In genomic region chr2:230097424-230097823, GRCh38 we compare ENCODE assay signal across 31 cellular contexts.
"Had no signal": no experiment of that assay in that cellular context is flagged by ENCODE, and none has a peak within 500 bp of the region (broad histone marks: within the 10 kb centered on the region; RNA-seq: fewer than 3 reads in every experiment).

No MANE protein-coding gene starts in this region.

- DNase-seq: activated CD4-positive, alpha-beta T cell treated with anti-CD3 and anti-CD28 coated beads for 4 hours; activated CD4-positive, alpha-beta T cell treated with anti-CD3 and anti-CD28 coated beads, Interleukin-2, amount 50 U/mL, for 4 hours; activated CD8-positive, alpha-beta memory T cell treated with anti-CD3 and anti-CD28 coated beads for 24 hours; activated effector memory CD4-positive, alpha-beta T cell treated with Interleukin-2 at 50 U/mL for 16 hours; activated naive CD4-positive, alpha-beta T cell treated with anti-CD3 and anti-CD28 coated beads, Interleukin-2, amount 50 U/mL, for 16 hours; amniotic stem cell; central memory CD4-positive, alpha-beta T cell; dermis blood vessel endothelial cell; effector CD8-positive, alpha-beta T cell; esophagus squamous epithelium; foreskin melanocyte; heart right ventricle; kidney glomerular epithelial cell; left lung; mucosa of descending colon; sigmoid colon; small intestine; stimulated activated CD4-positive, alpha-beta T cell treated with anti-CD3 and anti-CD28 coated beads, Interleukin-4, amount 100 ng/mL, for 24 hours; T-helper 9 cell; upper lobe of left lung had no signal

- ATAC-seq: heart right ventricle; left lung; mucosa of descending colon; natural killer cell treated with Interleukin-12 subunit alpha and Interleukin-12 subunit beta and Interleukin-15 and Interleukin-18, amount 100 ng/mL, for 72 hours; stimulated activated effector memory CD8-positive, alpha-beta T cell treated with anti-CD3 and anti-CD28 coated beads, Interleukin-12 subunit alpha, Interleukin-12 subunit beta, amount 100 ng/mL, for 72 hours had no signal

- H3K36me3 ChIP-seq: esophagus squamous epithelium, heart right ventricle, left lung, sigmoid colon, thoracic aorta, upper lobe of left lung, vagina had no signal

- FAIRE-seq: astrocyte, colon, endometrium, TTC549 had no signal

- H3K27ac ChIP-seq: epithelial cell of prostate, heart right ventricle, left lung, sigmoid colon, thoracic aorta, upper lobe of left lung, vagina, VCaP had no signal

- H3K27me3 ChIP-seq: esophagus squamous epithelium, heart right ventricle, left lung, sigmoid colon, upper lobe of left lung, vagina had no signal

- H3K4me3 ChIP-seq: esophagus squamous epithelium, heart right ventricle, left lung, lung, mucosa of descending colon, sigmoid colon, thoracic aorta, upper lobe of left lung, vagina had no signal

- H3K4me1 ChIP-seq: heart right ventricle, left lung, sigmoid colon, upper lobe of left lung, vagina had no signal

- H3K9me3 ChIP-seq: mucosa of descending colon, sigmoid colon had no signal
